14 cellular contexts compared by ENCODE assay signal in genomic region chrX:37042956-37043885, GRCh38. TPM values are rescaled to one million over a fixed set of nuclear protein-coding genes. Genes with fewer than 3 reads are reported as not detected.
"Had no signal": no experiment of that assay in that cellular context is flagged by ENCODE, and none has a peak within 500 bp of the region (broad histone marks: within the 10 kb centered on the region; RNA-seq: fewer than 3 reads in every experiment).

No MANE protein-coding gene starts in this region.

RNA-seq across cellular contexts. Expression of gene FAM47C, which starts 35.1 kb away (rescaled TPM):
- total RNA-seq: stomach, subcutaneous adipose tissue, suprapubic skin, temporal lobe, thoracic aorta, thyroid gland, tibial nerve, transverse colon, upper lobe of left lung, upper lobe of right lung, ureter, urinary bladder, uterus, vagina had no signal
- polyA plus RNA-seq: stomach, urinary bladder had no signal
